Comparison of ENCODE assay signal across 8 cellular contexts in the genomic region with DNA sequence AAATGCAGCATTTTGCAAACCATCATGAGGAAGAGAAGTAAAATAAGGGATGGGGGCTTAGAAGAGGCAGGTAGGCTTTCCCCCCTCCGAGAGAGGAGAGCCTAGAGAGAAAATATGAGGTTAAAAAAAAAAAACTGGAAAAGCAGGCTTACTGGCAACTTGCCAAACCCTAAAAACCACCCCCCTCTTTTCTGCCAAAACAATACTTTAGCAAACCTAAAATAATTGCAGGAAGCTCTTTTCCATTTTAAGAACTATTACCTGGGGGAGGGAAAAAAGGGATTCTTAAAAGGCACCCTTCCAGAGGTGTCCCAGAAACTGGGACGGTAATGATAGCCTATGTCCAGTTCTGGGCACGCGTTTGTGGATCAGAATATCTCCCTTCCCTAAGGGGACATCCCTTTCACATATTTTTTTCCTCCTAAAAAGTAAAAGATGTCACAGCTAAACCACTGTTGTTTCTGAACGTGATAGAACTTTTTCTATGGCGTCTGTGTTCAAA. TPM values are rescaled to one million over a fixed set of nuclear protein-coding genes. Genes with fewer than 3 reads are reported as not detected.
A peak's percentile ranks its signal among the peaks of the same experiment; 100 is the strongest.
DNase-seq lines count a peak whose midpoint lies in the region; ATAC-seq and TF ChIP-seq lines count a peak whose summit lies in the region.

No MANE protein-coding gene starts in this region.

- ATAC-seq in SK-N-SH treated with all-trans-retinoic acid at 6 μM for 48 hours (no peak), HG02884 (IDR thresholded peaks at IDR 0.05; ENCODE audit: unreplicated experiment) (no peak), GM19035 (IDR thresholded peaks at IDR 0.05; ENCODE audit: unreplicated experiment) (no peak)

- H3K4me3 ChIP-seq in SK-N-SH (ENCODE audit: low read depth in 2 of 2, low read length in 1 of 2): peak overlapping the region; percentile 76 to 91
- peak overlapping the region; percentile 74 for H3K4me3 ChIP-seq in suprapubic skin

- peak overlapping the region; percentile 80 to 91 for H3K27ac ChIP-seq in SK-N-SH (ENCODE audit: low read depth in 2 of 2, low read length in 1 of 2)
- H3K27ac ChIP-seq in suprapubic skin: peak overlapping the region; percentile 94

- peak overlapping the region; percentile 61 for H3K4me3 Mint-ChIP-seq in activated T-helper 1 cell treated with anti-CD3 and anti-CD28 coated beads, Interleukin-12 subunit alpha, Interleukin-12 subunit beta, Interleukin-2, Interleukin-4 antibody, amounts not matched to agents 30 ng/mL and 10 ng/mL and 1 ng/mL, durations not matched to agents 14 hours and 24 hours and 36 hours
- H3K4me3 Mint-ChIP-seq in immature natural killer cell: peak overlapping the region; percentile 74 to 87 (median 82)

- H3K4me1 Mint-ChIP-seq in activated T-helper 1 cell treated with anti-CD3 and anti-CD28 coated beads, Interleukin-12 subunit alpha, Interleukin-12 subunit beta, Interleukin-2, Interleukin-4 antibody, amounts not matched to agents 30 ng/mL and 10 ng/mL and 1 ng/mL, durations not matched to agents 14 hours and 24 hours and 36 hours (ENCODE audit: low read depth): peaks cover 50% of the 10 kb centered on the region
- H3K4me1 Mint-ChIP-seq in immature natural killer cell: peaks cover 52 to 59% of the 10 kb centered on the region in 2 donors

- peaks cover 38 to 40% of the 10 kb centered on the region in 2 experiments for H3K4me1 ChIP-seq in SK-N-SH (ENCODE audit: control insufficient read depth in 1 of 2, insufficient read depth in 2 of 2, low read depth in 1 of 2, low read length in 1 of 2)
- peaks cover 63% of the 10 kb centered on the region for H3K4me1 ChIP-seq in suprapubic skin

- peaks cover 45% of the 10 kb centered on the region for H3F3A ChIP-seq in SK-N-SH (replicated peaks; ENCODE audit: insufficient read depth)

- no peaks in the 10 kb centered on the region for H3K9me3 Mint-ChIP-seq in activated T-helper 1 cell treated with anti-CD3 and anti-CD28 coated beads, Interleukin-12 subunit alpha, Interleukin-12 subunit beta, Interleukin-2, Interleukin-4 antibody, amounts not matched to agents 30 ng/mL and 10 ng/mL and 1 ng/mL, durations not matched to agents 14 hours and 24 hours and 36 hours
- peaks cover 0 to 3% (median 0%) of the 10 kb centered on the region in 6 donors for H3K9me3 Mint-ChIP-seq in immature natural killer cell

- no peaks in the 10 kb centered on the region for H3K9me3 ChIP-seq in SK-N-SH
- no peaks in the 10 kb centered on the region for H3K9me3 ChIP-seq in suprapubic skin

- POLR2A ChIA-PET in SK-N-SH (lab: Yijun Ruan, JAX): no interaction called here

- TF ChIP-seq EP300 in SK-N-SH (IDR thresholded peaks at IDR 0.05; ENCODE audit: borderline replicate concordance in 1 of 2, low read depth in 1 of 2, low read length in 1 of 2): no peak
- no peak for TF ChIP-seq EP300 in suprapubic skin (IDR thresholded peaks at IDR 0.05)

- peaks cover 3% of the 10 kb centered on the region for H3K36me3 Mint-ChIP-seq in activated T-helper 1 cell treated with anti-CD3 and anti-CD28 coated beads, Interleukin-12 subunit alpha, Interleukin-12 subunit beta, Interleukin-2, Interleukin-4 antibody, amounts not matched to agents 30 ng/mL and 10 ng/mL and 1 ng/mL, durations not matched to agents 14 hours and 24 hours and 36 hours (ENCODE audit: low read depth)
- no peaks in the 10 kb centered on the region for H3K36me3 Mint-ChIP-seq in immature natural killer cell

- under 1% methylated on average over 6 of the region's 6 CpGs for WGBS in SK-N-SH (ENCODE audit: low lambda C conversion rate)
- 1% methylated on average over 6 of the region's 6 CpGs for WGBS in suprapubic skin

- peaks cover 26% of the 10 kb centered on the region for H3K79me2 ChIP-seq in SK-N-SH (ENCODE audit: insufficient read depth)

- H3K27ac Mint-ChIP-seq in activated T-helper 1 cell treated with anti-CD3 and anti-CD28 coated beads, Interleukin-12 subunit alpha, Interleukin-12 subunit beta, Interleukin-2, Interleukin-4 antibody, amounts not matched to agents 30 ng/mL and 10 ng/mL and 1 ng/mL, durations not matched to agents 14 hours and 24 hours and 36 hours: peak overlapping the region; percentile 32
- peak overlapping the region; percentile 2 to 90 (median 52) for H3K27ac Mint-ChIP-seq in immature natural killer cell

- no peak for TF ChIP-seq POLR2A in suprapubic skin (IDR thresholded peaks at IDR 0.05)

- H3K36me3 ChIP-seq in SK-N-SH (replicated peaks in 1 of 2; ENCODE audit: control insufficient read depth in 1 of 2, insufficient read depth in 2 of 2, low read length in 1 of 2): no peaks in the 10 kb centered on the region
- no peaks in the 10 kb centered on the region for H3K36me3 ChIP-seq in suprapubic skin

- no peak for TF ChIP-seq RAD21 in SK-N-SH (IDR thresholded peaks at IDR 0.05; ENCODE audit: low read length)

- TF ChIP-seq CTCF in SK-N-SH (IDR thresholded peaks at IDR 0.05) (no peak), suprapubic skin (IDR thresholded peaks at IDR 0.05) (no peak)

- peak overlapping the region; percentile 51; the same call in 1 of the 2 replicates for H3K9ac ChIP-seq in SK-N-SH

- H4K20me1 ChIP-seq in SK-N-SH (ENCODE audit: insufficient read depth): no peaks in the 10 kb centered on the region

- H2AFZ ChIP-seq in SK-N-SH (ENCODE audit: low read depth): peak overlapping the region; percentile 64

- CTCF ChIA-PET in SK-N-SH (lab: Yijun Ruan, JAX): interaction anchor here (1.1 to 2.0 kb wide), 5 partner anchors 13 to 1110 kb away, joined by 3 to 8 read pairs (median 5); no protein-coding TSS in a partner anchor

- no peaks in the 10 kb centered on the region for H3K9me2 ChIP-seq in SK-N-SH

- no peaks in the 10 kb centered on the region for H3K27me3 ChIP-seq in SK-N-SH (ENCODE audit: insufficient read depth)
- H3K27me3 ChIP-seq in suprapubic skin: no peaks in the 10 kb centered on the region

- intact Hi-C loops in activated T-helper 1 cell treated with anti-CD3 and anti-CD28 coated beads, Interleukin-12 subunit alpha, Interleukin-12 subunit beta, Interleukin-2, Interleukin-4 antibody, amounts not matched to agents 30 ng/mL and 10 ng/mL and 1 ng/mL, durations not matched to agents 14 hours and 24 hours and 36 hours (cut with micrococcal nuclease): loop anchor here (5.0 kb wide), 1 partner anchor 1356 kb away; a partner anchor contains a TSS

- peak overlapping the region; percentile 82 for H3K4me2 ChIP-seq in SK-N-SH

- DNase-seq in SK-N-SH (no peak), immature natural killer cell (no peak), suprapubic skin (ENCODE audit: low spot score in 2 of 2) (no peak), mesenteric fat pad (ENCODE audit: low spot score) (no peak)
- no peak for DNase-seq in activated T-helper 1 cell treated with anti-CD3 and anti-CD28 coated beads, Interleukin-12 subunit alpha, Interleukin-12 subunit beta, Interleukin-2, Interleukin-4 antibody, amounts not matched to agents 30 ng/mL and 10 ng/mL and 1 ng/mL, durations not matched to agents 14 hours and 24 hours and 36 hours (ENCODE audit: low spot score)

- H3K27me3 Mint-ChIP-seq in activated T-helper 1 cell treated with anti-CD3 and anti-CD28 coated beads, Interleukin-12 subunit alpha, Interleukin-12 subunit beta, Interleukin-2, Interleukin-4 antibody, amounts not matched to agents 30 ng/mL and 10 ng/mL and 1 ng/mL, durations not matched to agents 14 hours and 24 hours and 36 hours (ENCODE audit: insufficient read depth): peaks cover 65% of the 10 kb centered on the region
- peaks cover 19 to 39% (median 32%) of the 10 kb centered on the region in 3 donors for H3K27me3 Mint-ChIP-seq in immature natural killer cell (ENCODE audit: low read depth in 3 of 3)

TF ChIP-seq in SK-N-SH, 30 proteins besides CTCF, POLR2A, EP300 and RAD21:
- TF ChIP-seq NFIC (IDR thresholded peaks at IDR 0.05; ENCODE audit: borderline replicate concordance) (peak; percentile 76; the same call in 1 of the 2 replicates), YY1 (IDR thresholded peaks at IDR 0.05; ENCODE audit: low read depth) (no peak)

TF ChIP-seq in SK-N-SH treated with all-trans-retinoic acid at 6 μM for 48 hours, 23 proteins besides CTCF, POLR2A, EP300 and RAD21:
- TF ChIP-seq OSR1 (CRISPR knock-in tag; IDR thresholded peaks at IDR 0.05) (no peak), ZC3H10 (CRISPR knock-in tag; IDR thresholded peaks at IDR 0.05) (no peak), TOX (CRISPR knock-in tag; IDR thresholded peaks at IDR 0.05; ENCODE audit: borderline replicate concordance) (no peak)
- TF ChIP-seq, protein P1, sequence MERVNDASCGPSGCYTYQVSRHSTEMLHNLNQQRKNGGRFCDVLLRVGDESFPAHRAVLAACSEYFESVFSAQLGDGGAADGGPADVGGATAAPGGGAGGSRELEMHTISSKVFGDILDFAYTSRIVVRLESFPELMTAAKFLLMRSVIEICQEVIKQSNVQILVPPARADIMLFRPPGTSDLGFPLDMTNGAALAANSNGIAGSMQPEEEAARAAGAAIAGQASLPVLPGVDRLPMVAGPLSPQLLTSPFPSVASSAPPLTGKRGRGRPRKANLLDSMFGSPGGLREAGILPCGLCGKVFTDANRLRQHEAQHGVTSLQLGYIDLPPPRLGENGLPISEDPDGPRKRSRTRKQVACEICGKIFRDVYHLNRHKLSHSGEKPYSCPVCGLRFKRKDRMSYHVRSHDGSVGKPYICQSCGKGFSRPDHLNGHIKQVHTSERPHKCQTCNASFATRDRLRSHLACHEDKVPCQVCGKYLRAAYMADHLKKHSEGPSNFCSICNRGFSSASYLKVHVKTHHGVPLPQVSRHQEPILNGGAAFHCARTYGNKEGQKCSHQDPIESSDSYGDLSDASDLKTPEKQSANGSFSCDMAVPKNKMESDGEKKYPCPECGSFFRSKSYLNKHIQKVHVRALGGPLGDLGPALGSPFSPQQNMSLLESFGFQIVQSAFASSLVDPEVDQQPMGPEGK (CRISPR knock-in tag; IDR thresholded peaks at IDR 0.05; ENCODE audit: borderline replicate concordance): no peak

RNA-seq across cellular contexts. Expression of a gene that starts 1.2 kb away (rescaled TPM):
- 3.3 and 4.1 TPM in 2 replicates for polyA plus RNA-seq in SK-N-SH (2012; rRNA removed)
- 2.1 and 2.7 TPM in 2 replicates for polyA plus RNA-seq in SK-N-SH (2012; cell fraction: cytosol; rRNA removed)
- 1.6 and 3.1 TPM in 2 replicates for polyA plus RNA-seq in SK-N-SH (2012; cell fraction: nucleus; rRNA removed)
- total RNA-seq in activated T-helper 1 cell treated with anti-CD3 and anti-CD28 coated beads, Interleukin-12 subunit alpha, Interleukin-12 subunit beta, Interleukin-2, Interleukin-4 antibody, amounts not matched to agents 30 ng/mL and 10 ng/mL and 1 ng/mL, durations not matched to agents 14 hours and 24 hours and 36 hours: 0.41 and 0.69 TPM in 2 replicates
- 10 to 100 TPM in 1 of 3 donors, 1 to 10 TPM in 2; 1.7 to 11.5 (median 3.9) TPM for polyA plus RNA-seq in immature natural killer cell
- total RNA-seq in suprapubic skin: 10 to 100 TPM; 30.1 to 54.2 (median 48.2) TPM
- total RNA-seq in mesenteric fat pad: 111 TPM

Comparison
In these comparisons a context has a peak if more than half of its experiments do, and no peak if none do; other contexts are left out.
1. RNA of a gene that starts 1.2 kb away (total RNA-seq): 111 TPM in mesenteric fat pad (single experiment) and 30.1 to 54.2 TPM in suprapubic skin; 0.41 to 0.69 TPM in activated T-helper 1 cell treated with anti-CD3 and anti-CD28 coated beads, Interleukin-12 subunit alpha, Interleukin-12 subunit beta, Interleukin-2, Interleukin-4 antibody, amounts not matched to agents 30 ng/mL and 10 ng/mL and 1 ng/mL, durations not matched to agents 14 hours and 24 hours and 36 hours; every median in the first group is over 10 times any median in the second.